ENCODE assay signal across 8 cellular contexts in the genomic region with DNA sequence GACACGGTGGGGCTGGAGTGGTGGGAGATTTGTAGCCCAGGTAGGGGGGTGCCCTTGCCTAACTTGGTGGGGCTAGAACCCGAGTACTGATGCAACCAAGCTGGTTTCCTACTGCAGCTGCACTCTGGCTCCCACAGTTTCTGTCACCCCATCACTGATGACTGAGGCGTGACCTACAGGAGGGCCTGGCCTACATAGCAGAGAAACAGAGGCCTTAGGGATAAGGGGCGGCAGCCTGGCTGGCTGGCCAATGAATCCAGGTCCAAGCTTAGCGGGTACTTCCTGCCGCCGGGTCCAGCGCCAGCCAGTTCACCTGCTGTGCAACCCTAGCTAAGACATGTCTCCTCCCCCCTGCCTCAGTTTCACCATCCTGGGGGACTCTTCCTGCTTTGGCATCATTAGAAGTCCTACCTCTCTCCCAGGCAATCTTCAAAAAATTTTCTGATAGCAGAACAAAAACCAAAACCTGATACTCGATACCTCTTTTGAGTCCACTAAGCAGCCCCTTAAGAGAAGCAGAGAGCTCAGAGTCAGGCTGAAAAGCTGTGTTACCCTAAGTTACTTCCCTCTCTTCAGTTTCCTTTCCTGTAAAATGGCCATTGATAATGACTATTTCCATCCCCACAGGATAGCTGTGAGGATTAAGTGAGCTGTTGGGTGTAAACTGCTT. TPM values are rescaled to one million over a fixed set of nuclear protein-coding genes. Genes with fewer than 3 reads are reported as not detected.
A peak's percentile ranks its signal among the peaks of the same experiment; 100 is the strongest.
DNase-seq lines count a peak whose midpoint lies in the region; ATAC-seq and TF ChIP-seq lines count a peak whose summit lies in the region.

No MANE protein-coding gene starts in this region.

- DNase-seq in GM12865 (ENCODE audit: low read depth) (peak; percentile 72), RWPE2 (ENCODE audit: low spot score) (no peak), mucosa of gallbladder (ENCODE audit: low spot score) (no peak), NCI-H1436 treated with DMSO at 0.1 percent for 48 hours (lab: John Stamatoyannopoulos, UW) (no peak), MV-4-11 (lab: John Stamatoyannopoulos, UW) (no peak)
- DNase-seq in effector CD4-positive, alpha-beta T cell = no peak

- H3K9me3 ChIP-seq in RWPE2 (ENCODE audit: severe bottlenecking) = no peaks in the 10 kb centered on the region
- H3K9me3 ChIP-seq in mucosa of rectum (ENCODE audit: control insufficient read depth in 2 of 2, low read length in 2 of 2) = no peaks in the 10 kb centered on the region

- H3K27me3 ChIP-seq in RWPE2 (ENCODE audit: insufficient read depth, poor library complexity, severe bottlenecking) (no peaks in the 10 kb centered on the region), mucosa of rectum (ENCODE audit: control insufficient read depth in 2 of 2, insufficient read depth in 2 of 2, low read length in 2 of 2) (no peaks in the 10 kb centered on the region)

- H3K4me1 ChIP-seq in RWPE2 (ENCODE audit: insufficient read depth, poor library complexity, severe bottlenecking) (peaks cover 45% of the 10 kb centered on the region), mucosa of rectum (ENCODE audit: control insufficient read depth in 2 of 2, insufficient read depth in 2 of 2, low read length in 2 of 2) (peaks cover 21 to 22% of the 10 kb centered on the region in 2 donors)

- no peak for TF ChIP-seq CTCF in GM12865 (IDR thresholded peaks at IDR 0.05; ENCODE audit: insufficient read depth, low read depth, low read length, missing control alignments)
- no peak for TF ChIP-seq CTCF in RWPE2 (IDR thresholded peaks at IDR 0.05; ENCODE audit: poor library complexity, severe bottlenecking)

- H3K9ac ChIP-seq in mucosa of rectum (ENCODE audit: low read depth in 1 of 2, low read length in 2 of 2) = peak overlapping the region; percentile 32 to 36

- ATAC-seq in GM21576 (IDR thresholded peaks at IDR 0.05; ENCODE audit: unreplicated experiment) (peak; percentile 24), RWPE2 (ENCODE audit: low read depth) (no peak)

- H3K27ac ChIP-seq in RWPE2 (ENCODE audit: poor library complexity, severe bottlenecking) (peak overlapping the region; percentile 90), mucosa of rectum (ENCODE audit: low read depth in 2 of 2, low read length in 2 of 2) (peak overlapping the region; percentile 64 to 85)

- peak overlapping the region; percentile 36 for H3K4me3 ChIP-seq in GM12865 (ENCODE audit: low read depth, low read length)
- no peak overlapping the region for H3K4me3 ChIP-seq in RWPE2 (ENCODE audit: severe bottlenecking)
- H3K4me3 ChIP-seq in mucosa of rectum (ENCODE audit: low read length in 2 of 2) = no peak overlapping the region

- no peaks in the 10 kb centered on the region for H3K36me3 ChIP-seq in RWPE2 (ENCODE audit: low read depth)
- no peaks in the 10 kb centered on the region for H3K36me3 ChIP-seq in mucosa of rectum (ENCODE audit: control insufficient read depth in 2 of 2, insufficient read depth in 2 of 2, low read length in 2 of 2)

RNA-seq across cellular contexts. Expression of gene RNF19B, which starts 27.3 kb away (rescaled TPM):
- 31.4 TPM for total RNA-seq in mucosa of gallbladder

RNA-seq across cellular contexts. Expression of gene AK2, which starts 44.7 kb away (rescaled TPM):
- total RNA-seq in mucosa of gallbladder = 130 TPM
